18 cellular contexts compared by ENCODE assay signal in genomic region chr12:117141097-117141898, GRCh38. TPM values are rescaled to one million over a fixed set of nuclear protein-coding genes. Genes with fewer than 3 reads are reported as not detected.
A peak's percentile ranks its signal among the peaks of the same experiment; 100 is the strongest.
DNase-seq lines count a peak whose midpoint lies in the region; ATAC-seq and TF ChIP-seq lines count a peak whose summit lies in the region.
"Had no signal": no experiment of that assay in that cellular context is flagged by ENCODE, and none has a peak within 500 bp of the region (broad histone marks: within the 10 kb centered on the region; RNA-seq: fewer than 3 reads in every experiment).

No MANE protein-coding gene starts in this region.

- peak; percentile 40 to 41 for ATAC-seq in left cardiac atrium
- ATAC-seq in left lobe of liver, result peak; percentile 6
- ATAC-seq: stimulated activated effector memory CD8-positive, alpha-beta T cell treated with anti-CD3 and anti-CD28 coated beads, Interleukin-12 subunit alpha, Interleukin-12 subunit beta, amount 100 ng/mL, for 72 hours had no signal

- no peak for TF ChIP-seq CTCF in right atrium auricular region (IDR thresholded peaks at IDR 0.05)

- H3K27me3 ChIP-seq in right atrium auricular region, result no peaks in the 10 kb centered on the region

- intact Hi-C loops in left cardiac atrium (cut with DNase I), result no loop called here

- peak overlapping the region in 1 of 2 donors; percentile 1 for H3K27ac ChIP-seq in right atrium auricular region

- H3K4me3 ChIP-seq in right atrium auricular region, result no peak overlapping the region
- H3K4me3 ChIP-seq: skin epidermis had no signal

- H3K9me3 ChIP-seq in right atrium auricular region, result no peaks in the 10 kb centered on the region

- H3K4me1 ChIP-seq in right atrium auricular region, result peaks cover 0 to 16% of the 10 kb centered on the region in 2 donors

- H3K36me3 ChIP-seq in right atrium auricular region, result peaks cover 22% of the 10 kb centered on the region

- DNase-seq in left cardiac atrium, result no peak
- DNase-seq in right atrium auricular region (ENCODE audit: low spot score), result no peak
- DNase-seq in NCI-H2171 (lab: John Stamatoyannopoulos, UW), result peak; percentile 13
- no peak for DNase-seq in left lobe of liver (ENCODE audit: low spot score)
- no peak for DNase-seq in NCI-H2081 treated with DMSO at 0.1 percent for 48 hours (lab: John Stamatoyannopoulos, UW)
- no peak for DNase-seq in activated gamma-delta T cell (lab: John Stamatoyannopoulos, UW)
- DNase-seq in SIG-M5 treated with dmso at 0.1 percent for 504 hours (lab: John Stamatoyannopoulos, UW; ENCODE audit: unreplicated experiment), result no peak
- no peak for DNase-seq in NCI-H69 (lab: John Stamatoyannopoulos, UW)
- DNase-seq: activated B cell treated with CpG ODN at 0.5 μM for 24 hours; activated naive CD4-positive, alpha-beta T cell treated with anti-CD3 and anti-CD28 coated beads, Interleukin-2, amount 50 U/mL, for 16 hours; CD8-positive, alpha-beta memory T cell; MV-4-11; NCI-H774; RPMI8226; T-helper 1 cell; trophoblast cell had no signal

RNA-seq across cellular contexts. Expression of gene TESC, which starts 42.1 kb away (rescaled TPM):
- total RNA-seq in left cardiac atrium (10 to 100 TPM; 35.1 to 41.2 TPM), right atrium auricular region (10 to 100 TPM; 31.2 to 36.2 TPM), left lobe of liver (3.1 TPM)

RNA-seq across cellular contexts. Expression of gene FBXO21, which starts 49.0 kb away (rescaled TPM):
- total RNA-seq in left cardiac atrium (10 to 100 TPM; 36.5 to 41.8 TPM), right atrium auricular region (10 to 100 TPM; 43.5 to 77.9 TPM), left lobe of liver (19.2 TPM)
